In the genomic region with DNA sequence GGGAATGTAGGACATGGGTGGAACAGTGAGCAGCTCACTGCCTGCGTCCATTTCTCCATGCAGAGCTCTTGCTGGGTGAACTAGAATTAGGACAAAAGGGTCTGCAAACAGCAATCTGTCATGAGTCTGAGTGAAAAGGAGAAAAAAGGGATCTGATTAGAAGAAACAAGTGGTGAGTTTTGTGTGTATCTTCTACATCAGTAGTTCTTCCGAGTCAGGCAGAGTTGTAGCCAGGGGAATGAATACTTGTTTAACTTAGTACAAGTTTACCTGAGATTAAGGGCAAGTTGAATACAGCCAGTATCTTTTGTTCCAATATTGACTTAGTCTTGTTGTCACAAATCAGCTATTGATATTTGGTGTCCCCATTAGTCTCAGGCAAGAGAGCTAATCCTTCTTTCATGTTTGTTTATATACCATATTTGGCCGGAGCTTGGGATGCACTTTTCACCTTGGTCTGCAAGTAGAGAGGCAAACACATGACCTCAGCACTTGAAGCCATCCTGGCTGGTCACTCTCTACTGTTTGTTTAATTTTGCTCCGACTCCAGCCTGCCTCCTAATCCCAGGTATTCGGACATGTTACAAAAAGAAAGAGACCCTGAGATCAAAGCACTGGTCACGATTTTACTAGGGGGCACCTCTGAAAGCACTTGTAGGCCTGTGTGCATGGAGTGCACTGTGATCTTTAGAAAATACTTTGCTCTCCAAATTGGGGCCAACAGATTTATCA, we compare ENCODE assay signal across 33 cellular contexts.
DNase-seq lines count a peak whose midpoint lies in the region; ATAC-seq and TF ChIP-seq lines count a peak whose summit lies in the region.
"Had no signal": no experiment of that assay in that cellular context is flagged by ENCODE, and none has a peak within 500 bp of the region (broad histone marks: within the 10 kb centered on the region; RNA-seq: fewer than 3 reads in every experiment).

No MANE protein-coding gene starts in this region.

- H3K9me3 Mint-ChIP-seq in Caco-2 (ENCODE audit: unreplicated experiment) (no peaks in the 10 kb centered on the region), nephron progenitor cell (peaks cover 12% of the 10 kb centered on the region)
- no peaks in the 10 kb centered on the region for H3K9me3 Mint-ChIP-seq in activated naive CD8-positive, alpha-beta T cell treated with anti-CD3 and anti-CD28 coated beads, Interleukin-2, amount 50 U/mL, for 24 hours
- H3K9me3 Mint-ChIP-seq: activated CD4-positive, alpha-beta T cell treated with anti-CD3 and anti-CD28 coated beads, Interleukin-2, amount 10 ng/mL, durations not matched to agents 24 days and 14 days; activated naive CD8-positive, alpha-beta T cell treated with anti-CD3 and anti-CD28 coated beads, Interleukin-2, amount 10 ng/mL, durations not matched to agents 7 days and 5 days; memory B cell; neural progenitor cell; stimulated activated naive CD8-positive, alpha-beta T cell treated with anti-CD3 and anti-CD28 coated beads, Interleukin-15, Interleukin-2, amounts not matched to agents 100 ng/mL and 50 ng/mL, for 24 hours had no signal

- H3K27me3 Mint-ChIP-seq in Caco-2 (ENCODE audit: insufficient read depth, unreplicated experiment) (peaks cover 16% of the 10 kb centered on the region), nephron progenitor cell (ENCODE audit: low read depth, poor library complexity) (no peaks in the 10 kb centered on the region)
- H3K27me3 Mint-ChIP-seq in activated naive CD8-positive, alpha-beta T cell treated with anti-CD3 and anti-CD28 coated beads, Interleukin-2, amount 50 U/mL, for 24 hours = no peaks in the 10 kb centered on the region
- H3K27me3 Mint-ChIP-seq: activated CD4-positive, alpha-beta T cell treated with anti-CD3 and anti-CD28 coated beads, Interleukin-2, amount 10 ng/mL, durations not matched to agents 24 days and 14 days; activated naive CD8-positive, alpha-beta T cell treated with anti-CD3 and anti-CD28 coated beads, Interleukin-2, amount 10 ng/mL, durations not matched to agents 7 days and 5 days; B cell; memory B cell; stimulated activated naive CD8-positive, alpha-beta T cell treated with anti-CD3 and anti-CD28 coated beads, Interleukin-15, Interleukin-2, amounts not matched to agents 100 ng/mL and 50 ng/mL, for 24 hours had no signal

- peak; percentile 65 to 69 for DNase-seq in Caco-2
- DNase-seq in LNCaP clone FGC (ENCODE audit: low read depth) = peak; percentile 99
- DNase-seq in SHP77 treated with DMSO at 0.1 percent for 48 hours (lab: John Stamatoyannopoulos, UW) = peak; percentile 29
- DNase-seq in nephron progenitor cell = no peak
- no peak for DNase-seq in GM13977 (ENCODE audit: low spot score)
- no peak for DNase-seq in activated naive CD8-positive, alpha-beta T cell treated with anti-CD3 and anti-CD28 coated beads, Interleukin-2, amount 50 U/mL, for 24 hours
- DNase-seq: ACHN; activated CD4-positive, alpha-beta T cell treated with anti-CD3 and anti-CD28 coated beads, Interleukin-2, amount 10 ng/mL, durations not matched to agents 24 days and 14 days; activated gamma-delta T cell; activated naive CD8-positive, alpha-beta T cell treated with anti-CD3 and anti-CD28 coated beads, Interleukin-2, amount 10 ng/mL, durations not matched to agents 7 days and 5 days; activated T-cell treated with anti-CD3 and anti-CD28 coated beads, Interleukin-2, amount 50 U/mL, for 1 hour; DMS79 treated with DMSO at 0.1 percent for 48 hours; gastrocnemius medialis; GDM1; MV-4-11; NCI-H1436; NCI-H2107; NCI-H446 treated with DMSO at 0.1 percent for 48 hours; PC-3; right cardiac atrium; stimulated activated CD4-positive, alpha-beta T cell treated with anti-CD3 and anti-CD28 coated beads, Interleukin-2, amount 100 ng/mL, for 24 hours; SW 1271; T-helper 9 cell; uterus had no signal

- H3K4me1 Mint-ChIP-seq in Caco-2 (ENCODE audit: low read depth, unreplicated experiment) = no peaks in the 10 kb centered on the region
- H3K4me1 Mint-ChIP-seq in nephron progenitor cell = peaks cover 48% of the 10 kb centered on the region
- no peaks in the 10 kb centered on the region for H3K4me1 Mint-ChIP-seq in activated naive CD8-positive, alpha-beta T cell treated with anti-CD3 and anti-CD28 coated beads, Interleukin-2, amount 50 U/mL, for 24 hours
- H3K4me1 Mint-ChIP-seq: activated CD4-positive, alpha-beta T cell treated with anti-CD3 and anti-CD28 coated beads, Interleukin-2, amount 10 ng/mL, durations not matched to agents 24 days and 14 days; activated naive CD8-positive, alpha-beta T cell treated with anti-CD3 and anti-CD28 coated beads, Interleukin-2, amount 10 ng/mL, durations not matched to agents 7 days and 5 days; B cell had no signal

- no peak overlapping the region for H3K4me3 Mint-ChIP-seq in Caco-2 (ENCODE audit: unreplicated experiment)
- peak overlapping the region; percentile 16 for H3K4me3 Mint-ChIP-seq in nephron progenitor cell
- no peak overlapping the region for H3K4me3 Mint-ChIP-seq in activated naive CD8-positive, alpha-beta T cell treated with anti-CD3 and anti-CD28 coated beads, Interleukin-2, amount 50 U/mL, for 24 hours
- H3K4me3 Mint-ChIP-seq: activated CD4-positive, alpha-beta T cell treated with anti-CD3 and anti-CD28 coated beads, Interleukin-2, amount 10 ng/mL, durations not matched to agents 24 days and 14 days; activated naive CD8-positive, alpha-beta T cell treated with anti-CD3 and anti-CD28 coated beads, Interleukin-2, amount 10 ng/mL, durations not matched to agents 7 days and 5 days; B cell; memory B cell; neural progenitor cell; stimulated activated naive CD8-positive, alpha-beta T cell treated with anti-CD3 and anti-CD28 coated beads, Interleukin-15, Interleukin-2, amounts not matched to agents 100 ng/mL and 50 ng/mL, for 24 hours had no signal

- no peaks in the 10 kb centered on the region for H3K36me3 ChIP-seq in Caco-2 (ENCODE audit: control insufficient read depth, insufficient read depth, low read length)
- H3K36me3 ChIP-seq: ascending aorta, gastrocnemius medialis, neural progenitor cell, thoracic aorta, uterus had no signal

- H3K4me3 ChIP-seq in Caco-2 (ENCODE audit: low read depth, low read length) (no peak overlapping the region), LNCaP clone FGC (ENCODE audit: low read depth, low read length) (no peak overlapping the region)
- H3K4me3 ChIP-seq: ascending aorta, gastrocnemius medialis, neural progenitor cell, thoracic aorta, uterus had no signal

- peaks cover 1% of the 10 kb centered on the region; the same call in 1 of the 2 replicates for H3K27me3 ChIP-seq in Caco-2 (replicated peaks; ENCODE audit: control insufficient read depth, insufficient read depth, low read length)
- H3K27me3 ChIP-seq: ascending aorta, gastrocnemius medialis, uterus had no signal

- ATAC-seq in HG03520 (IDR thresholded peaks at IDR 0.05; ENCODE audit: unreplicated experiment) = no peak
- no peak for ATAC-seq in activated naive CD8-positive, alpha-beta T cell treated with anti-CD3 and anti-CD28 coated beads, Interleukin-2, amount 50 U/mL, for 24 hours
- ATAC-seq: gastrocnemius medialis, right cardiac atrium, Right ventricle myocardium inferior had no signal

- no TSS peak for BruUV-seq in Caco-2 (replicated peaks; lab: Mats Ljungman, UMichigan)

- TF ChIP-seq CTCF in Caco-2 (IDR thresholded peaks at IDR 0.05; ENCODE audit: insufficient read depth in 1 of 2, low read depth in 1 of 2, low read length in 1 of 2, severe bottlenecking in 1 of 2, unreplicated experiment in 1 of 2) (no peak), LNCaP clone FGC (IDR thresholded peaks at IDR 0.05; ENCODE audit: control insufficient read depth, extremely low read depth, insufficient read depth) (no peak), nephron progenitor cell (IDR thresholded peaks at IDR 0.05) (no peak), GM13977 (IDR thresholded peaks at IDR 0.05; ENCODE audit: extremely low read depth, insufficient read depth, missing control alignments) (no peak)

- CTCF ChIA-PET in Caco-2 (lab: Charles Lee) = no interaction called here

- H3K27ac Mint-ChIP-seq in Caco-2 (ENCODE audit: unreplicated experiment) (no peak overlapping the region), nephron progenitor cell (peak overlapping the region; percentile 14)
- H3K27ac Mint-ChIP-seq in activated naive CD8-positive, alpha-beta T cell treated with anti-CD3 and anti-CD28 coated beads, Interleukin-2, amount 50 U/mL, for 24 hours = no peak overlapping the region
- H3K27ac Mint-ChIP-seq: activated CD4-positive, alpha-beta T cell treated with anti-CD3 and anti-CD28 coated beads, Interleukin-2, amount 10 ng/mL, durations not matched to agents 24 days and 14 days; activated naive CD8-positive, alpha-beta T cell treated with anti-CD3 and anti-CD28 coated beads, Interleukin-2, amount 10 ng/mL, durations not matched to agents 7 days and 5 days; B cell; memory B cell; neural progenitor cell; stimulated activated naive CD8-positive, alpha-beta T cell treated with anti-CD3 and anti-CD28 coated beads, Interleukin-15, Interleukin-2, amounts not matched to agents 100 ng/mL and 50 ng/mL, for 24 hours had no signal

- intact Hi-C loops in Caco-2 (cut with micrococcal nuclease; ENCODE audit: unreplicated experiment) = loop anchor here (1.0 to 5.0 kb wide), 4 partner anchors 24 to 558 kb away; partner anchors contain the start of gene OSR1

- in situ Hi-C loops in GM13977 (cut with MboI; ENCODE audit: low pct_unique_long_range_greater_than_20kb, low sequenced_read_pairs, unreplicated experiment) = no loop called here

- H3K4me1 ChIP-seq in Caco-2 = peaks cover 9% of the 10 kb centered on the region
- H3K4me1 ChIP-seq: ascending aorta, gastrocnemius medialis, neural progenitor cell, parathyroid adenoma, uterus had no signal

- POLR2A ChIA-PET in Caco-2 (lab: Charles Lee) = no interaction called here

- H3K36me3 Mint-ChIP-seq in Caco-2 (ENCODE audit: insufficient read depth, unreplicated experiment) (no peaks in the 10 kb centered on the region), nephron progenitor cell (ENCODE audit: low read depth) (peaks cover 14% of the 10 kb centered on the region)
- H3K36me3 Mint-ChIP-seq in activated naive CD8-positive, alpha-beta T cell treated with anti-CD3 and anti-CD28 coated beads, Interleukin-2, amount 50 U/mL, for 24 hours (ENCODE audit: low read depth) = no peaks in the 10 kb centered on the region
- H3K36me3 Mint-ChIP-seq: activated naive CD8-positive, alpha-beta T cell treated with anti-CD3 and anti-CD28 coated beads, Interleukin-2, amount 10 ng/mL, durations not matched to agents 7 days and 5 days; neural progenitor cell had no signal

- H3K9me3 ChIP-seq in Caco-2 = no peaks in the 10 kb centered on the region
- H3K9me3 ChIP-seq: ascending aorta, gastrocnemius medialis, thoracic aorta, uterus had no signal

Comparison
In these comparisons a context has a peak if more than half of its experiments do, and no peak if none do; other contexts are left out.
1. DNase-seq: peak in Caco-2 (2 of 2), LNCaP clone FGC (single experiment) and SHP77 treated with DMSO at 0.1 percent for 48 hours (single experiment); none in nephron progenitor cell (single experiment), GM13977 (single experiment) and activated naive CD8-positive, alpha-beta T cell treated with anti-CD3 and anti-CD28 coated beads, Interleukin-2, amount 50 U/mL, for 24 hours (single experiment).